ENCODE assay signal across 23 cellular contexts in the genomic region with DNA sequence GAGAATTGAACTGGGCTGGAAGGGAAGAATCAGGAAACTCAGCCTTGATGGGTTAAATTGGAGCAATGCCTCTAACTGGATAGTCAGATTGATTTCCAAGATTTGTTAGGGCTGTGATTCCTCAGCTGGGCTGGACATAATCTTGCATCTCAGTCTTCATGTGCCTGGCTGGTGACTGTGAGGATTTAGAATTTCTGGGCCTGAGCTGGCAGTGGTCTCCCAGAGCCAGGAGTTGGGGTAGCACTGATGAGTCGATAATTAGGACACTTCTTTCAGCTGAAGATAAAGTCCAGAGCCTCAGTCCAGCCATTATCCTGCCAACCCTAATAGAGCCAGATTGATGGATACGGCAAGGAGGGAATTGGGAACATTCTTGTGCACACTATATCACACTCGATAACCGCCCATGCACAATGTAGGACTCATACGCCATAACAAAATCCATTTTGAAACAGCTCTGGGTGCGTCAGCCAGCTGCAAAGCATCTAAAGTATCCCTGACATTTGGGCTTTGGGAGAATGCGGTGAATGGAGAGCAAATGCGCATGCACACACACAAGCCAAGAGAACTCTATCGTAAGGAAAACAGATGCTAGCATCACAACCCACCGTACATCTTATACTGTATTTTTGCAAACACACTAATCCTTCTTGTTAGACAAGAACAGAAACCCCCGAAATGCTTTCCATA.
DNase-seq lines count a peak whose midpoint lies in the region; ATAC-seq, FAIRE-seq and TF ChIP-seq lines count a peak whose summit lies in the region.
"Had no signal": no experiment of that assay in that cellular context is flagged by ENCODE, and none has a peak within 500 bp of the region (broad histone marks: within the 10 kb centered on the region; RNA-seq: fewer than 3 reads in every experiment).

No MANE protein-coding gene starts in this region.

- CTCF ChIA-PET in AG04450 (lab: Charles Lee): no interaction called here
- CTCF ChIA-PET in IMR-90 (lab: Yijun Ruan, JAX): no interaction called here

- H3K27ac ChIP-seq in AG04450 (ENCODE audit: low read depth, low read length) (peak overlapping the region; percentile 22), IMR-90 (ENCODE audit: insufficient read depth, low read length) (peak overlapping the region; percentile 82; the same call in 1 of the 2 replicates), endodermal cell (ENCODE audit: low read depth, low read length) (no peak overlapping the region)
- H3K27ac ChIP-seq: parathyroid adenoma, SJCRH30 had no signal

- H3K9me3 Mint-ChIP-seq in nephron (peaks cover 8% of the 10 kb centered on the region), endodermal cell (no peaks in the 10 kb centered on the region)
- H3K9me3 Mint-ChIP-seq: T-helper 2 cell treated with Interferon-gamma antibody and Interleukin-4, amounts not matched to agents 5 μg/mL and 100 μg/mL, for 36 hours had no signal

- intact Hi-C loops in IMR-90 (cut with micrococcal nuclease): loop anchor here (2.0 to 10.0 kb wide), 2 partner anchors 406 to 550 kb away; partner anchors contain the start of gene KLF4

- H3K36me3 ChIP-seq in IMR-90 (ENCODE audit: control insufficient read depth, insufficient read depth, low read length) (no peaks in the 10 kb centered on the region), endodermal cell (ENCODE audit: control insufficient read depth, insufficient read depth, low read length) (no peaks in the 10 kb centered on the region)
- H3K36me3 ChIP-seq: SJCRH30 had no signal

- H3K27me3 ChIP-seq in AG04450 (ENCODE audit: control insufficient read depth, insufficient read depth, low read length): no peaks in the 10 kb centered on the region
- no peaks in the 10 kb centered on the region for H3K27me3 ChIP-seq in IMR-90 (ENCODE audit: control insufficient read depth, insufficient read depth, low read length)
- peaks cover 1% of the 10 kb centered on the region for H3K27me3 ChIP-seq in endodermal cell (ENCODE audit: control insufficient read depth, insufficient read depth, low read length, poor library complexity, severe bottlenecking)
- H3K27me3 ChIP-seq: SJCRH30 had no signal

- WGBS in IMR-90 (ENCODE audit: extremely low coverage in 2 of 2, insufficient read length in 1 of 2), 2 experiments: 0% methylated on average over 1 of the region's 11 CpGs; no CpG with 5 or more reads in 1 of the 2 experiments
- 92 to 100% methylated on average over 5 to 11 of the region's 11 CpGs for WGBS in endodermal cell (ENCODE audit: insufficient coverage in 1 of 2, insufficient read length in 1 of 2), 2 experiments

- H3K9ac ChIP-seq in IMR-90 (ENCODE audit: low read depth, low read length): no peak overlapping the region; the same call in 1 of the 2 replicates
- H3K9ac ChIP-seq in endodermal cell (ENCODE audit: extremely low read depth, low read length, poor library complexity, severe bottlenecking): no peak overlapping the region
- H3K9ac ChIP-seq: parathyroid adenoma had no signal

- peak overlapping the region in 2 of 3 experiments; percentile 26 to 66 for H3K27ac Mint-ChIP-seq in nephron
- no peak overlapping the region for H3K27ac Mint-ChIP-seq in endodermal cell
- H3K27ac Mint-ChIP-seq: activated CD8-positive, alpha-beta memory T cell treated with anti-CD3 and anti-CD28 coated beads, Interleukin-2, amount 10 ng/mL, durations not matched to agents 7 days and 5 days; dendritic cell treated with granulocyte-macrophage colony-stimulating factor and Interleukin-4, amounts not matched to agents 40 ng/mL and 50 ng/mL, for 4 days; T-helper 2 cell treated with Interferon-gamma antibody and Interleukin-4, amounts not matched to agents 5 μg/mL and 100 μg/mL, for 36 hours had no signal

- dilution Hi-C loops in IMR-90 (cut with HindIII; ENCODE audit: low sequenced_read_pairs, unreplicated experiment): no loop called here

- peak overlapping the region; percentile 59 for H3K18ac ChIP-seq in IMR-90 (ENCODE audit: low read depth, low read length)

- FAIRE-seq in GM19239 (lab: Jason Lieb, UNC): no peak
- FAIRE-seq: astrocyte, G401.6, GM12892 had no signal

- H3K4me3 Mint-ChIP-seq in nephron (peak overlapping the region in 1 of 3 experiments; percentile 1), endodermal cell (no peak overlapping the region)
- H3K4me3 Mint-ChIP-seq: activated CD8-positive, alpha-beta memory T cell treated with anti-CD3 and anti-CD28 coated beads, Interleukin-2, amount 10 ng/mL, durations not matched to agents 7 days and 5 days; dendritic cell treated with granulocyte-macrophage colony-stimulating factor and Interleukin-4, amounts not matched to agents 40 ng/mL and 50 ng/mL, for 4 days; T-helper 2 cell treated with Interferon-gamma antibody and Interleukin-4, amounts not matched to agents 5 μg/mL and 100 μg/mL, for 36 hours had no signal

- DNase-seq in AG04450 (ENCODE audit: low read depth, low spot score) (peak; percentile 80), IMR-90 (peak; percentile 93), fibroblast of pulmonary artery (ENCODE audit: low read depth) (peak; percentile 90), endodermal cell (no peak), NOMO-1 treated with dmso at 0.1 percent for 144 hours (lab: John Stamatoyannopoulos, UW; ENCODE audit: unreplicated experiment) (no peak), GM19239 (ENCODE audit: insufficient read length, low spot score) (no peak)
- DNase-seq: activated CD8-positive, alpha-beta memory T cell treated with anti-CD3 and anti-CD28 coated beads, Interleukin-2, amount 10 ng/mL, durations not matched to agents 7 days and 5 days; activated gamma-delta T cell treated with Interleukin-2 at 50 U/mL for 16 hours; Caco-2; erythroblast; hypothalamus; NCI-H1694 treated with DMSO at 0.1 percent for 48 hours; NCI-H510A treated with DMSO at 0.1 percent for 48 hours; SJCRH30; stimulated activated naive CD4-positive, alpha-beta T cell treated with Interleukin-2 at 50 U/mL for 16 hours had no signal

- peaks cover 11% of the 10 kb centered on the region; the same call in 1 of the 2 replicates for H3K9me1 ChIP-seq in IMR-90 (ENCODE audit: insufficient read depth, low read length)

- ATAC-seq in IMR-90 (ENCODE audit: low read depth): peak; percentile 84
- no peak for ATAC-seq in HG03025 (IDR thresholded peaks at IDR 0.05; ENCODE audit: low FRiP score, unreplicated experiment)
- ATAC-seq: activated CD8-positive, alpha-beta memory T cell treated with anti-CD3 and anti-CD28 coated beads, Interleukin-2, amount 10 ng/mL, durations not matched to agents 7 days and 5 days had no signal

- H3K4me1 ChIP-seq in IMR-90 (ENCODE audit: control insufficient read depth, insufficient read depth, low read length) (peaks cover 12% of the 10 kb centered on the region), endodermal cell (ENCODE audit: control insufficient read depth, insufficient read depth, low read length) (no peaks in the 10 kb centered on the region)
- H3K4me1 ChIP-seq: Caco-2, parathyroid adenoma, SJCRH30 had no signal

- peak overlapping the region; percentile 22 for H4K91ac ChIP-seq in IMR-90 (ENCODE audit: insufficient read depth, low read depth, low read length)

- peak overlapping the region; percentile 1 to 86; a peak in 2 of 4 replicates for H4K8ac ChIP-seq in IMR-90 (ENCODE audit: low read depth in 2 of 2, low read length in 2 of 2)

- H2AK9ac ChIP-seq in IMR-90 (replicated peaks; ENCODE audit: low read depth, low read length, poor library complexity): peak overlapping the region; percentile 0

- peak overlapping the region; percentile 85 for H2BK20ac ChIP-seq in IMR-90 (ENCODE audit: low read depth, low read length)

- H3K27me3 Mint-ChIP-seq in nephron (ENCODE audit: low read depth) (peaks cover 6% of the 10 kb centered on the region), endodermal cell (ENCODE audit: insufficient read depth) (peaks cover 18% of the 10 kb centered on the region)
- H3K27me3 Mint-ChIP-seq: activated CD8-positive, alpha-beta memory T cell treated with anti-CD3 and anti-CD28 coated beads, Interleukin-2, amount 10 ng/mL, durations not matched to agents 7 days and 5 days; dendritic cell treated with granulocyte-macrophage colony-stimulating factor and Interleukin-4, amounts not matched to agents 40 ng/mL and 50 ng/mL, for 4 days had no signal

- H2BK120ac ChIP-seq in IMR-90 (ENCODE audit: low read depth, low read length): peak overlapping the region; percentile 82

- H3K79me1 ChIP-seq in IMR-90 (ENCODE audit: low read depth in 1 of 2, low read length in 2 of 2): no peaks in the 10 kb centered on the region

- H3K36me3 Mint-ChIP-seq in nephron (ENCODE audit: low read depth): no peaks in the 10 kb centered on the region
- H3K36me3 Mint-ChIP-seq in endodermal cell (ENCODE audit: low read depth): no peaks in the 10 kb centered on the region
- H3K36me3 Mint-ChIP-seq: activated CD8-positive, alpha-beta memory T cell treated with anti-CD3 and anti-CD28 coated beads, Interleukin-2, amount 10 ng/mL, durations not matched to agents 7 days and 5 days had no signal

- peak overlapping the region; percentile 45; the same call in 1 of the 2 replicates for H4K5ac ChIP-seq in IMR-90 (ENCODE audit: low read depth, low read length)

- H3K4me3 ChIP-seq in AG04450 (ENCODE audit: low read depth, low read length) (no peak overlapping the region), IMR-90 (ENCODE audit: insufficient read depth, low read depth, low read length) (no peak overlapping the region), fibroblast of pulmonary artery (replicated peaks; ENCODE audit: low read depth, low read length) (no peak overlapping the region), endodermal cell (ENCODE audit: low read length) (no peak overlapping the region)
- H3K4me3 ChIP-seq: SJCRH30 had no signal

- POLR2A ChIA-PET in AG04450 (lab: Yijun Ruan, JAX): interaction anchor here (1.0 kb wide), 1 partner anchor 673 kb away, joined by 3 read pairs; no protein-coding TSS in a partner anchor
- POLR2A ChIA-PET in IMR-90 (lab: Charles Lee; ENCODE audit: unreplicated experiment): no interaction called here

- peak overlapping the region; percentile 71 for H2AFZ ChIP-seq in IMR-90 (replicated peaks; ENCODE audit: low read length, poor library complexity)
- H2AFZ ChIP-seq: parathyroid adenoma had no signal

- peak overlapping the region; percentile 37 for H2BK5ac ChIP-seq in IMR-90 (ENCODE audit: low read depth, low read length, poor library complexity, severe bottlenecking)

- in situ Hi-C loops in IMR-90 (cut with MboI; ENCODE audit: low sequenced_read_pairs): loop anchor here (25.0 kb wide), 1 partner anchor 407 kb away; the partner anchor contains the start of gene KLF4

- H3K9me3 ChIP-seq in AG04450 (ENCODE audit: control insufficient read depth, insufficient read depth, low read length) (no peaks in the 10 kb centered on the region), IMR-90 (ENCODE audit: control insufficient read depth, insufficient read depth, low read length) (no peaks in the 10 kb centered on the region), endodermal cell (ENCODE audit: control insufficient read depth, low read length) (peaks cover 11% of the 10 kb centered on the region)
- H3K9me3 ChIP-seq: Caco-2, SJCRH30 had no signal

- no peaks in the 10 kb centered on the region for H4K20me1 ChIP-seq in IMR-90 (ENCODE audit: insufficient read depth, low read length)

- TF ChIP-seq CTCF in AG04450 (IDR thresholded peaks at IDR 0.05; ENCODE audit: low read depth, low read length) (no peak), IMR-90 (conservative IDR thresholded peaks at IDR 0.05; ENCODE audit: low read depth, low read length) (no peak), fibroblast of pulmonary artery (IDR thresholded peaks at IDR 0.05; ENCODE audit: low read length, missing control alignments) (no peak), nephron (IDR thresholded peaks at IDR 0.05; ENCODE audit: unreplicated experiment in 3 of 3) (no peak), endodermal cell (conservative IDR thresholded peaks at IDR 0.05) (no peak)

- no peak for TF ChIP-seq POLR2A in IMR-90 (IDR thresholded peaks at IDR 0.05; ENCODE audit: low read depth, low read length)

- peak overlapping the region; percentile 51; the same call in 1 of the 3 replicates for H2BK15ac ChIP-seq in IMR-90 (ENCODE audit: low read depth, low read length)

- H3K4ac ChIP-seq in IMR-90 (ENCODE audit: low read depth, low read length): peak overlapping the region; percentile 62

- no peak overlapping the region for H3K56ac ChIP-seq in IMR-90 (ENCODE audit: extremely low read depth, insufficient read depth, low read length)

- peak overlapping the region; percentile 4 for H3K23ac ChIP-seq in IMR-90 (ENCODE audit: low read depth, low read length)

- BruUV-seq in IMR-90 (replicated peaks; lab: Mats Ljungman, UMichigan): no TSS peak

- no peak for TF ChIP-seq RAD21 in IMR-90 (IDR thresholded peaks at IDR 0.05; ENCODE audit: low read length)

- H3K4me2 ChIP-seq in IMR-90 (ENCODE audit: low read depth, low read length): peak overlapping the region; percentile 21; the same call in 1 of the 2 replicates

- 0 out of 2 replicates have a peak overlapping the region, but pooled peaks have one; percentile 0 for H3K14ac ChIP-seq in IMR-90 (replicated peaks; ENCODE audit: low read depth, low read length)

- H3K4me1 Mint-ChIP-seq in nephron: peaks cover 39% of the 10 kb centered on the region
- H3K4me1 Mint-ChIP-seq in endodermal cell: no peaks in the 10 kb centered on the region
- H3K4me1 Mint-ChIP-seq: activated CD8-positive, alpha-beta memory T cell treated with anti-CD3 and anti-CD28 coated beads, Interleukin-2, amount 10 ng/mL, durations not matched to agents 7 days and 5 days had no signal

- peak overlapping the region; percentile 44 for H2AK5ac ChIP-seq in IMR-90 (ENCODE audit: low read depth, low read length)

Comparison
In these comparisons a context has a peak if more than half of its experiments do, and no peak if none do; other contexts are left out.
1. DNase-seq: peak in AG04450 (single experiment), IMR-90 (single experiment) and fibroblast of pulmonary artery (single experiment); none in endodermal cell (single experiment), NOMO-1 treated with dmso at 0.1 percent for 144 hours (single experiment) and GM19239 (single experiment).